10 cellular contexts compared by ENCODE assay signal in the genomic region with DNA sequence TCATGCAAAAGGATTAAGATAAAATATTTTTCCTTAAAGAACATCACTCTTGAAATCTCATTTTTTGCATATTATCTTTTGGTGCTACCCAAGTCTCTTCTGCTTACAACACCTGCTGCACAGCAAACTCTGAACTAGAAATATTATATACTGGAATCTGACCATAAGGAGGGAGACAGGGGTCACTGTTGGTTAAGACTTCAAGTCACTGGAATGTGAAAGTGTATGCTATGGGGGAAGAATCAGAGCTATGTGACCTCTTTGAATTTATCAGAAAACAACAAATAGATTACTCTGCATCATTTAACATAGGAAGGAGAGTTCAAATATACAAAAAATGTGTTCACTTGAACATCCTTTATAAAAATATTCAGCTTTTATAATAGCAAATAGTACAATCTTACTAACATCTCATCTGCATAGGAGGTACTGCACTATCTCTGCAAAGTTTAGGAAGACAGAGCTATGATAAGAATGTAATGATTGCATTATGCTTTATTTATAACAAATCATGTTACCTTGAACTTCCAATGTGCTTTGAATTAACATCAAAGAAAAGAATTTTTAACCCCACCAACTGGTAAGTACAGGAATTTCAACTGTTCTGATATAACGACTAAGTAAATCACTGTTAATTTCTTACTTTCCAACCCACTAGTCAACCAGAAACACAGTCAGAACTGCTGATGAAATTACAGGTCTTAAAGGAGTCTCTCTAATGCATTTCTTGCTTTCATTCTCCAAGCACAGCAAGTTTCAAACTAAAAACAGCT.
DNase-seq lines count a peak whose midpoint lies in the region; ATAC-seq, FAIRE-seq and TF ChIP-seq lines count a peak whose summit lies in the region.
"Had no signal": no experiment of that assay in that cellular context is flagged by ENCODE, and none has a peak within 500 bp of the region (broad histone marks: within the 10 kb centered on the region; RNA-seq: fewer than 3 reads in every experiment).

No MANE protein-coding gene starts in this region.

- in situ Hi-C loops in astrocyte of the spinal cord (cut with HindIII; ENCODE audit: low sequenced_read_pairs) = no loop called here

- ATAC-seq in GM19397 (IDR thresholded peaks at IDR 0.05; ENCODE audit: unreplicated experiment) (peak; percentile 52), HG03066 (IDR thresholded peaks at IDR 0.05; ENCODE audit: low read depth, unreplicated experiment) (peak; percentile 60)

- H3K36me3 ChIP-seq in thyroid gland = no peaks in the 10 kb centered on the region

- TF ChIP-seq POLR2A in thyroid gland (IDR thresholded peaks at IDR 0.05) = no peak

- no peaks in the 10 kb centered on the region for H3K9me3 ChIP-seq in thyroid gland

- peaks cover 15 to 22% of the 10 kb centered on the region in 2 donors for H3K4me1 ChIP-seq in thyroid gland

- DNase-seq in D721Med (ENCODE audit: insufficient read length, low spot score) (no peak), astrocyte of the spinal cord (ENCODE audit: low read depth, low spot score) (peak; percentile 16), COLO668 (lab: John Stamatoyannopoulos, UW; ENCODE audit: unreplicated experiment) (no peak), thyroid gland (no peak)
- DNase-seq in effector CD8-positive, alpha-beta T cell (lab: John Stamatoyannopoulos, UW) = no peak
- no peak for DNase-seq in stimulated activated CD8-positive, alpha-beta memory T cell treated with anti-CD3 and anti-CD28 coated beads, Interleukin-4, amount 100 ng/mL, for 48 hours
- DNase-seq: activated T-cell treated with anti-CD3 and anti-CD28 coated beads, Interleukin-2, amount 50 U/mL, for 24 hours; stimulated activated CD4-positive, alpha-beta T cell treated with anti-CD3 and anti-CD28 coated beads, Interleukin-4, amount 100 ng/mL, for 24 hours had no signal

- intact Hi-C loops in thyroid gland (cut with DNase I) = no loop called here

- no peaks in the 10 kb centered on the region for H3K27me3 ChIP-seq in thyroid gland

- TF ChIP-seq CTCF in D721Med (IDR thresholded peaks at IDR 0.05; ENCODE audit: insufficient read depth, missing control alignments) (peak; percentile 8), astrocyte of the spinal cord (IDR thresholded peaks at IDR 0.05; ENCODE audit: low read depth, low read length) (peak; percentile 16), thyroid gland (IDR thresholded peaks at IDR 0.05) (peak in 3 of 6 experiments; percentile 17 to 40 (median 27))

- FAIRE-seq in D721Med (lab: Jason Lieb, UNC) = peak; percentile 55

- WGBS in thyroid gland, 2 donors = 15 to 18% methylated on average over 1 of the region's 1 CpG

- H3K27ac ChIP-seq in thyroid gland = peak overlapping the region in 1 of 3 donors; percentile 34

- H3K4me3 ChIP-seq in astrocyte of the spinal cord (ENCODE audit: low read depth, low read length) (no peak overlapping the region), thyroid gland (replicated peaks in 1 of 3) (no peak overlapping the region)
